25 cellular contexts compared by ENCODE assay signal in genomic region chr1:226378071-226378470, GRCh38.
"Had no signal": no experiment of that assay in that cellular context is flagged by ENCODE, and none has a peak within 500 bp of the region (broad histone marks: within the 10 kb centered on the region; RNA-seq: fewer than 3 reads in every experiment).

No MANE protein-coding gene starts in this region.

- H3K27me3 Mint-ChIP-seq: activated CD4-positive, alpha-beta memory T cell treated with anti-CD3 and anti-CD28 coated beads, Interleukin-2, amount 10 ng/mL, durations not matched to agents 7 days and 5 days; activated CD8-positive, alpha-beta memory T cell treated with anti-CD3 and anti-CD28 coated beads, Interleukin-2, amount 10 ng/mL, durations not matched to agents 7 days and 5 days; activated naive CD8-positive, alpha-beta T cell; brain; central memory CD8-positive, alpha-beta T cell; natural killer cell treated with Interleukin-12 subunit alpha and Interleukin-12 subunit beta and Interleukin-15 and Interleukin-18, amount 100 ng/mL, for 72 hours had no signal

- H3K27me3 ChIP-seq: gastrocnemius medialis, heart left ventricle, neutrophil, pancreas, spleen, upper lobe of right lung had no signal

- H3K9me3 Mint-ChIP-seq: activated CD4-positive, alpha-beta memory T cell treated with anti-CD3 and anti-CD28 coated beads, Interleukin-2, amount 10 ng/mL, durations not matched to agents 7 days and 5 days; brain; central memory CD8-positive, alpha-beta T cell; immature natural killer cell; natural killer cell treated with Interleukin-12 subunit alpha and Interleukin-12 subunit beta and Interleukin-15 and Interleukin-18, amount 100 ng/mL, for 72 hours had no signal

- H3K9me3 ChIP-seq: gastrocnemius medialis, heart left ventricle, lower lobe of right lung, neutrophil, pancreas, spleen, upper lobe of right lung had no signal

- H3K4me3 Mint-ChIP-seq: activated CD4-positive, alpha-beta memory T cell treated with anti-CD3 and anti-CD28 coated beads, Interleukin-2, amount 10 ng/mL, durations not matched to agents 7 days and 5 days; activated CD8-positive, alpha-beta memory T cell treated with anti-CD3 and anti-CD28 coated beads, Interleukin-2, amount 10 ng/mL, durations not matched to agents 7 days and 5 days; activated naive CD8-positive, alpha-beta T cell; brain; central memory CD8-positive, alpha-beta T cell; immature natural killer cell; natural killer cell treated with Interleukin-12 subunit alpha and Interleukin-12 subunit beta and Interleukin-15 and Interleukin-18, amount 100 ng/mL, for 72 hours had no signal

- H3K27ac ChIP-seq: gastrocnemius medialis, lower lobe of right lung, neutrophil, pancreas, spleen, upper lobe of right lung had no signal

- H3K27ac Mint-ChIP-seq: activated CD4-positive, alpha-beta memory T cell treated with anti-CD3 and anti-CD28 coated beads, Interleukin-2, amount 10 ng/mL, durations not matched to agents 7 days and 5 days; activated CD8-positive, alpha-beta memory T cell treated with anti-CD3 and anti-CD28 coated beads, Interleukin-2, amount 10 ng/mL, durations not matched to agents 7 days and 5 days; activated naive CD8-positive, alpha-beta T cell; brain; natural killer cell treated with Interleukin-12 subunit alpha and Interleukin-12 subunit beta and Interleukin-15 and Interleukin-18, amount 100 ng/mL, for 72 hours had no signal

- H3K4me1 Mint-ChIP-seq: brain; central memory CD8-positive, alpha-beta T cell; immature natural killer cell had no signal

- DNase-seq: activated CD4-positive, alpha-beta memory T cell treated with anti-CD3 and anti-CD28 coated beads, Interleukin-2, amount 10 ng/mL, durations not matched to agents 7 days and 5 days; activated CD4-positive, alpha-beta T cell treated with anti-CD3 and anti-CD28 coated beads for 48 hours; activated CD4-positive, CD25-positive, alpha-beta regulatory T cell; activated CD8-positive, alpha-beta memory T cell treated with anti-CD3 and anti-CD28 coated beads, Interleukin-2, amount 10 ng/mL, durations not matched to agents 7 days and 5 days; activated effector memory CD4-positive, alpha-beta T cell treated with anti-CD3 and anti-CD28 coated beads, Interleukin-2, amount 50 U/mL, for 16 hours; activated T-cell treated with anti-CD3 and anti-CD28 coated beads, Interleukin-2, amount 50 U/mL, for 1 hour; amniotic stem cell; cortex of kidney; effector CD4-positive, alpha-beta T cell; gastrocnemius medialis; heart left ventricle; immature natural killer cell; lower lobe of right lung; pancreas; spleen; stimulated activated CD4-positive, alpha-beta T cell treated with anti-CD3 and anti-CD28 coated beads, Interleukin-4, amount 100 ng/mL, for 4 hours; stimulated activated naive CD4-positive, alpha-beta T cell; T-helper 1 cell; T-helper 9 cell; upper lobe of right lung had no signal

- H3K4me3 ChIP-seq: gastrocnemius medialis, heart left ventricle, lower lobe of right lung, pancreas, spleen, upper lobe of right lung had no signal

- H3K4me1 ChIP-seq: lower lobe of right lung, pancreas, upper lobe of right lung had no signal
